2 cellular contexts compared by ENCODE assay signal in the genomic region with DNA sequence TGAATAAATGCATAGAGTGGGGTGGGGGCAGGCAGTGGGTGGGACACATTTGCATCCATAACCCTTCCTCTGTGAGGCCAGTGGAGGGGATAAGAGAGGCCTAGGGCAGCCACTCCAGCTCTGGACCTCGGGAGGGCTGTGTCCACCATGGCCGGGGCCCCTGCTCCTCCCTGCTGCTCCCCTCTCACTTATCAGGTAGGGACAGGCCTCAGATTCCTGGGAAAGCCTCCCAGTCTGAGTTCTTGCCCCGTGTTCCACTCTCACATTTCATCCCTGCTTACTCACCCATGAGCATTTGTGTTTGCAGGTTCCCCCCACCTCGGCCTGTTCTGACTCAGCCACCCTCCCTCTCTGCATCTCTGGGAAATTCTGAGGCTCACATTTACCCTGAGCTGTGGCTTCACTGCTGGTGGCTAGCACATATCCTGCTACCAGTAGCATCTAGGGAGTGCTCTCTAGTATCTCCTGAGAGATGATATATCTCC.
TF ChIP-seq lines count a peak whose summit lies in the region.

No MANE protein-coding gene starts in this region.

TF ChIP-seq in SK-N-SH, 30 proteins besides CTCF, POLR2A, EP300 and RAD21:
- TF ChIP-seq, protein P1, sequence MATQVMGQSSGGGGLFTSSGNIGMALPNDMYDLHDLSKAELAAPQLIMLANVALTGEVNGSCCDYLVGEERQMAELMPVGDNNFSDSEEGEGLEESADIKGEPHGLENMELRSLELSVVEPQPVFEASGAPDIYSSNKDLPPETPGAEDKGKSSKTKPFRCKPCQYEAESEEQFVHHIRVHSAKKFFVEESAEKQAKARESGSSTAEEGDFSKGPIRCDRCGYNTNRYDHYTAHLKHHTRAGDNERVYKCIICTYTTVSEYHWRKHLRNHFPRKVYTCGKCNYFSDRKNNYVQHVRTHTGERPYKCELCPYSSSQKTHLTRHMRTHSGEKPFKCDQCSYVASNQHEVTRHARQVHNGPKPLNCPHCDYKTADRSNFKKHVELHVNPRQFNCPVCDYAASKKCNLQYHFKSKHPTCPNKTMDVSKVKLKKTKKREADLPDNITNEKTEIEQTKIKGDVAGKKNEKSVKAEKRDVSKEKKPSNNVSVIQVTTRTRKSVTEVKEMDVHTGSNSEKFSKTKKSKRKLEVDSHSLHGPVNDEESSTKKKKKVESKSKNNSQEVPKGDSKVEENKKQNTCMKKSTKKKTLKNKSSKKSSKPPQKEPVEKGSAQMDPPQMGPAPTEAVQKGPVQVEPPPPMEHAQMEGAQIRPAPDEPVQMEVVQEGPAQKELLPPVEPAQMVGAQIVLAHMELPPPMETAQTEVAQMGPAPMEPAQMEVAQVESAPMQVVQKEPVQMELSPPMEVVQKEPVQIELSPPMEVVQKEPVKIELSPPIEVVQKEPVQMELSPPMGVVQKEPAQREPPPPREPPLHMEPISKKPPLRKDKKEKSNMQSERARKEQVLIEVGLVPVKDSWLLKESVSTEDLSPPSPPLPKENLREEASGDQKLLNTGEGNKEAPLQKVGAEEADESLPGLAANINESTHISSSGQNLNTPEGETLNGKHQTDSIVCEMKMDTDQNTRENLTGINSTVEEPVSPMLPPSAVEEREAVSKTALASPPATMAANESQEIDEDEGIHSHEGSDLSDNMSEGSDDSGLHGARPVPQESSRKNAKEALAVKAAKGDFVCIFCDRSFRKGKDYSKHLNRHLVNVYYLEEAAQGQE (IDR thresholded peaks at IDR 0.05; ENCODE audit: low read depth, low read length) = no peak
- TF ChIP-seq FOSL2 (IDR thresholded peaks at IDR 0.05; ENCODE audit: borderline replicate concordance, low read depth) (peak; percentile 74), JUND (IDR thresholded peaks at IDR 0.05) (peak; percentile 43)

TF ChIP-seq in HepG2, 621 proteins besides CTCF, POLR2A, EP300 and RAD21 (continued from another document):
- TF ChIP-seq, protein P2, sequence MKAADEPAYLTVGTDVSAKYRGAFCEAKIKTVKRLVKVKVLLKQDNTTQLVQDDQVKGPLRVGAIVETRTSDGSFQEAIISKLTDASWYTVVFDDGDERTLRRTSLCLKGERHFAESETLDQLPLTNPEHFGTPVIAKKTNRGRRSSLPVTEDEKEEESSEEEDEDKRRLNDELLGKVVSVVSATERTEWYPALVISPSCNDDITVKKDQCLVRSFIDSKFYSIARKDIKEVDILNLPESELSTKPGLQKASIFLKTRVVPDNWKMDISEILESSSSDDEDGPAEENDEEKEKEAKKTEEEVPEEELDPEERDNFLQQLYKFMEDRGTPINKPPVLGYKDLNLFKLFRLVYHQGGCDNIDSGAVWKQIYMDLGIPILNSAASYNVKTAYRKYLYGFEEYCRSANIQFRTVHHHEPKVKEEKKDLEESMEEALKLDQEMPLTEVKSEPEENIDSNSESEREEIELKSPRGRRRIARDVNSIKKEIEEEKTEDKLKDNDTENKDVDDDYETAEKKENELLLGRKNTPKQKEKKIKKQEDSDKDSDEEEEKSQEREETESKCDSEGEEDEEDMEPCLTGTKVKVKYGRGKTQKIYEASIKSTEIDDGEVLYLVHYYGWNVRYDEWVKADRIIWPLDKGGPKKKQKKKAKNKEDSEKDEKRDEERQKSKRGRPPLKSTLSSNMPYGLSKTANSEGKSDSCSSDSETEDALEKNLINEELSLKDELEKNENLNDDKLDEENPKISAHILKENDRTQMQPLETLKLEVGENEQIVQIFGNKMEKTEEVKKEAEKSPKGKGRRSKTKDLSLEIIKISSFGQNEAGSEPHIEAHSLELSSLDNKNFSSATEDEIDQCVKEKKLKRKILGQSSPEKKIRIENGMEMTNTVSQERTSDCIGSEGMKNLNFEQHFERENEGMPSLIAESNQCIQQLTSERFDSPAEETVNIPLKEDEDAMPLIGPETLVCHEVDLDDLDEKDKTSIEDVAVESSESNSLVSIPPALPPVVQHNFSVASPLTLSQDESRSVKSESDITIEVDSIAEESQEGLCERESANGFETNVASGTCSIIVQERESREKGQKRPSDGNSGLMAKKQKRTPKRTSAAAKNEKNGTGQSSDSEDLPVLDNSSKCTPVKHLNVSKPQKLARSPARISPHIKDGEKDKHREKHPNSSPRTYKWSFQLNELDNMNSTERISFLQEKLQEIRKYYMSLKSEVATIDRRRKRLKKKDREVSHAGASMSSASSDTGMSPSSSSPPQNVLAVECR (CRISPR knock-in tag; IDR thresholded peaks at IDR 0.05; ENCODE audit: borderline replicate concordance) = no peak
- TF ChIP-seq ZFYVE20 (CRISPR knock-in tag; IDR thresholded peaks at IDR 0.05; ENCODE audit: borderline replicate concordance, low read depth) (no peak), ZBTB42 (CRISPR knock-in tag; IDR thresholded peaks at IDR 0.05) (no peak), ZSCAN31 (CRISPR knock-in tag; IDR thresholded peaks at IDR 0.05; ENCODE audit: low read depth) (no peak)
- TF ChIP-seq, protein P3, sequence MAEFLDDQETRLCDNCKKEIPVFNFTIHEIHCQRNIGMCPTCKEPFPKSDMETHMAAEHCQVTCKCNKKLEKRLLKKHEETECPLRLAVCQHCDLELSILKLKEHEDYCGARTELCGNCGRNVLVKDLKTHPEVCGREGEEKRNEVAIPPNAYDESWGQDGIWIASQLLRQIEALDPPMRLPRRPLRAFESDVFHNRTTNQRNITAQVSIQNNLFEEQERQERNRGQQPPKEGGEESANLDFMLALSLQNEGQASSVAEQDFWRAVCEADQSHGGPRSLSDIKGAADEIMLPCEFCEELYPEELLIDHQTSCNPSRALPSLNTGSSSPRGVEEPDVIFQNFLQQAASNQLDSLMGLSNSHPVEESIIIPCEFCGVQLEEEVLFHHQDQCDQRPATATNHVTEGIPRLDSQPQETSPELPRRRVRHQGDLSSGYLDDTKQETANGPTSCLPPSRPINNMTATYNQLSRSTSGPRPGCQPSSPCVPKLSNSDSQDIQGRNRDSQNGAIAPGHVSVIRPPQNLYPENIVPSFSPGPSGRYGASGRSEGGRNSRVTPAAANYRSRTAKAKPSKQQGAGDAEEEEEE (CRISPR knock-in tag; IDR thresholded peaks at IDR 0.05; ENCODE audit: borderline replicate concordance) = no peak
